29 cellular contexts compared by ENCODE assay signal in the genomic region with DNA sequence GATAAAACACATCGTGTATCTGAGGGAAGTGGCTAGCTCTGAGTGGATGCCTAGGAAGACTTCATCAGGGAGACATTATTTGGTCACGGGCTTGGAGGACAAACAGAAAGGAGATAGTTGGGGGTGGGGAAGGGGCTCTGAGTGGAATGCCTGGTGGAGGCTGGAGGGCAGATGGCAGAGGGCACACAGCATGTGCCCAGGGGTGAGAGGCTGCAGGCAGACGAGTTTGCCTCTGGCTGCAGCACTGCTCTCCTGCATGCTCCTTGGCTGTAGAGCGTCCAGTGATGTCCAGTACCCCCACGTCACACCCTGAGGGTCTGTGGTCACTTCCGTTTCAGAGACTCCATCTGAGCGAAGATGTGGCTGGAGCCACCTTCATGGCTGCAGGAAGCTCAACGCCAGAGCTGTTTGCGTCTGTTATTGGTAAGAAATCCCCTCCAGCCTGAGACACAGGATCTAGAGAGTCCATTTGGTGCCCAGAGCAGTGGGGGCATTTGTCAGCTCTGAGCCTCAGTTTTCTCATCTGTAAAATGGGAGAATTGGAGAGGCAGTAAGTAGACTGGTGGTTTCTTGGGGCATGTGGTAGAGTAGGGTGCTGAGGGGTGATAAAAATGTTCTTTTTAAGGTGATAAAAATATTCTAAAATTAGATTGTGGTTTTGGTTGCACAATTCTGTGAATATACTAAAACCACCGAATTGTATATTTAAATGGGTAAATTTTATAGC.
DNase-seq lines count a peak whose midpoint lies in the region; ATAC-seq and TF ChIP-seq lines count a peak whose summit lies in the region.
"Had no signal": no experiment of that assay in that cellular context is flagged by ENCODE, and none has a peak within 500 bp of the region (broad histone marks: within the 10 kb centered on the region; RNA-seq: fewer than 3 reads in every experiment).

No MANE protein-coding gene starts in this region.

- H3K4me3 ChIP-seq in CD8-positive, alpha-beta memory T cell (ENCODE audit: low read length) = no peak overlapping the region
- no peak overlapping the region for H3K4me3 ChIP-seq in tibial artery
- H3K4me3 ChIP-seq: cardiac muscle cell, colonic mucosa, HAP-1, right atrium auricular region, SJCRH30, spleen had no signal

- H3K4me1 Mint-ChIP-seq in CD8-positive, alpha-beta memory T cell = peaks cover 19 to 33% (median 20%) of the 10 kb centered on the region in 3 donors
- peaks cover 38% of the 10 kb centered on the region for H3K4me1 Mint-ChIP-seq in activated CD8-positive, alpha-beta T cell treated with anti-CD3 and anti-CD28 coated beads for 36 hours (ENCODE audit: low read depth)
- H3K4me1 Mint-ChIP-seq in natural killer cell treated with Interleukin-12 subunit alpha and Interleukin-12 subunit beta and Interleukin-15 and Interleukin-18, amount 100 ng/mL, for 72 hours (ENCODE audit: low read depth in 2 of 2) = peaks cover 32 to 40% of the 10 kb centered on the region in 2 donors

- no peaks in the 10 kb centered on the region for H3K9me3 ChIP-seq in CD8-positive, alpha-beta memory T cell (ENCODE audit: low read length)
- H3K9me3 ChIP-seq in tibial artery = no peaks in the 10 kb centered on the region
- H3K9me3 ChIP-seq: BE2C, colonic mucosa, HAP-1, SJCRH30 had no signal

- no peak for DNase-seq in CD8-positive, alpha-beta memory T cell
- DNase-seq in MV-4-11 (lab: John Stamatoyannopoulos, UW) (peak; percentile 47), head of caudate nucleus (no peak), tibial artery (no peak), NCI-H1694 (lab: John Stamatoyannopoulos, UW) (no peak)
- no peak for DNase-seq in activated CD8-positive, alpha-beta T cell treated with anti-CD3 and anti-CD28 coated beads for 36 hours
- DNase-seq in natural killer cell treated with Interleukin-12 subunit alpha and Interleukin-12 subunit beta and Interleukin-15 and Interleukin-18, amount 100 ng/mL, for 72 hours (ENCODE audit: low spot score) = no peak
- DNase-seq: activated CD4-positive, alpha-beta T cell treated with anti-CD3 and anti-CD28 coated beads, Interleukin-2, amount 10 ng/mL, durations not matched to agents 7 days and 5 days; activated CD8-positive, alpha-beta memory T cell treated with anti-CD3 and anti-CD28 coated beads, Interleukin-2, amount 10 ng/mL, durations not matched to agents 7 days and 5 days; activated gamma-delta T cell treated with Interleukin-2 at 50 U/mL for 16 hours; activated naive CD8-positive, alpha-beta T cell treated with anti-CD3 and anti-CD28 coated beads, Interleukin-2, amount 10 ng/mL, durations not matched to agents 7 days and 5 days; activated T-cell treated with anti-CD3 and anti-CD28 coated beads, Interleukin-2, amount 50 U/mL, for 48 hours; BE2C; colonic mucosa; effector CD4-positive, alpha-beta T cell; hypothalamus; mammary epithelial cell; NCI-H1105; NCI-H226; RPMI8226; SJCRH30; spleen; stimulated activated CD4-positive, alpha-beta T cell treated with anti-CD3 and anti-CD28 coated beads, Interleukin-2, amount 100 ng/mL, for 48 hours had no signal

- CTCF ChIA-PET in CD8-positive, alpha-beta memory T cell (lab: Charles Lee) = no interaction called here
- CTCF ChIA-PET in activated CD8-positive, alpha-beta T cell treated with anti-CD3 and anti-CD28 coated beads for 36 hours (lab: Charles Lee) = no interaction called here

- POLR2A ChIA-PET in CD8-positive, alpha-beta memory T cell (lab: Charles Lee) = no interaction called here
- POLR2A ChIA-PET in activated CD8-positive, alpha-beta T cell treated with anti-CD3 and anti-CD28 coated beads for 36 hours (lab: Charles Lee) = interaction anchor here (0.7 kb wide), 1 partner anchor 37 kb away, joined by 3 read pairs; no protein-coding TSS in a partner anchor

- no peak for ATAC-seq in activated CD8-positive, alpha-beta T cell treated with anti-CD3 and anti-CD28 coated beads for 36 hours
- peak; percentile 59 to 67 for ATAC-seq in natural killer cell treated with Interleukin-12 subunit alpha and Interleukin-12 subunit beta and Interleukin-15 and Interleukin-18, amount 100 ng/mL, for 72 hours
- no peak for ATAC-seq in GM19351 (IDR thresholded peaks at IDR 0.05; ENCODE audit: unreplicated experiment)
- ATAC-seq: activated CD8-positive, alpha-beta memory T cell treated with anti-CD3 and anti-CD28 coated beads, Interleukin-2, amount 10 ng/mL, durations not matched to agents 7 days and 5 days had no signal

- H3K27me3 ChIP-seq in CD8-positive, alpha-beta memory T cell (ENCODE audit: insufficient read depth, low read length, poor library complexity, severe bottlenecking) = no peaks in the 10 kb centered on the region
- no peaks in the 10 kb centered on the region for H3K27me3 ChIP-seq in tibial artery
- H3K27me3 ChIP-seq: BE2C, cardiac muscle cell, colonic mucosa, right atrium auricular region, SJCRH30 had no signal

- H3K36me3 Mint-ChIP-seq in CD8-positive, alpha-beta memory T cell = peaks cover 0 to 3% (median 0%) of the 10 kb centered on the region in 3 donors
- H3K36me3 Mint-ChIP-seq in activated CD8-positive, alpha-beta T cell treated with anti-CD3 and anti-CD28 coated beads for 36 hours (ENCODE audit: low read depth) = no peaks in the 10 kb centered on the region
- no peaks in the 10 kb centered on the region for H3K36me3 Mint-ChIP-seq in natural killer cell treated with Interleukin-12 subunit alpha and Interleukin-12 subunit beta and Interleukin-15 and Interleukin-18, amount 100 ng/mL, for 72 hours
- H3K36me3 Mint-ChIP-seq: activated CD8-positive, alpha-beta memory T cell treated with anti-CD3 and anti-CD28 coated beads, Interleukin-2, amount 10 ng/mL, durations not matched to agents 7 days and 5 days; activated naive CD8-positive, alpha-beta T cell treated with anti-CD3 and anti-CD28 coated beads, Interleukin-2, amount 10 ng/mL, durations not matched to agents 7 days and 5 days; type B pancreatic cell had no signal

- peaks cover 0 to 2% (median 0%) of the 10 kb centered on the region in 5 donors for H3K9me3 Mint-ChIP-seq in CD8-positive, alpha-beta memory T cell
- H3K9me3 Mint-ChIP-seq in activated CD8-positive, alpha-beta T cell treated with anti-CD3 and anti-CD28 coated beads for 36 hours = no peaks in the 10 kb centered on the region
- no peaks in the 10 kb centered on the region for H3K9me3 Mint-ChIP-seq in natural killer cell treated with Interleukin-12 subunit alpha and Interleukin-12 subunit beta and Interleukin-15 and Interleukin-18, amount 100 ng/mL, for 72 hours
- H3K9me3 Mint-ChIP-seq: activated CD4-positive, alpha-beta T cell treated with anti-CD3 and anti-CD28 coated beads, Interleukin-2, amount 10 ng/mL, durations not matched to agents 7 days and 5 days had no signal

- no peak for TF ChIP-seq CTCF in activated CD8-positive, alpha-beta T cell treated with anti-CD3 and anti-CD28 coated beads for 36 hours (IDR thresholded peaks at IDR 0.05)
- no peak for TF ChIP-seq CTCF in tibial artery (IDR thresholded peaks at IDR 0.05)

- intact Hi-C loops in activated CD8-positive, alpha-beta T cell treated with anti-CD3 and anti-CD28 coated beads for 36 hours (cut with micrococcal nuclease) = no loop called here
- intact Hi-C loops in head of caudate nucleus (cut with DNase I) (no loop called here), tibial artery (cut with DNase I; ENCODE audit: low total_unique reads) (no loop called here)

- H3K4me1 ChIP-seq in CD8-positive, alpha-beta memory T cell (ENCODE audit: insufficient read depth, low read length) = peaks cover 12% of the 10 kb centered on the region
- H3K4me1 ChIP-seq in tibial artery = no peaks in the 10 kb centered on the region
- H3K4me1 ChIP-seq: BE2C, colonic mucosa, HAP-1, SJCRH30 had no signal

- H3K36me3 ChIP-seq in CD8-positive, alpha-beta memory T cell (ENCODE audit: insufficient read depth, low read length) = no peaks in the 10 kb centered on the region
- H3K36me3 ChIP-seq in tibial artery = no peaks in the 10 kb centered on the region
- H3K36me3 ChIP-seq: BE2C, cardiac muscle cell, colonic mucosa, HAP-1, right atrium auricular region, SJCRH30, spleen had no signal

- no peak overlapping the region for H3K27ac ChIP-seq in CD8-positive, alpha-beta memory T cell (ENCODE audit: low read depth, low read length)
- H3K27ac ChIP-seq in tibial artery = no peak overlapping the region
- H3K27ac ChIP-seq: cardiac muscle cell, colonic mucosa, epithelial cell of prostate, right atrium auricular region, SJCRH30, spleen had no signal

- peak overlapping the region in 3 of 8 donors; percentile 45 to 82 (median 56) for H3K27ac Mint-ChIP-seq in CD8-positive, alpha-beta memory T cell
- peak overlapping the region; percentile 18 for H3K27ac Mint-ChIP-seq in activated CD8-positive, alpha-beta T cell treated with anti-CD3 and anti-CD28 coated beads for 36 hours
- peak overlapping the region; percentile 41 to 74 for H3K27ac Mint-ChIP-seq in natural killer cell treated with Interleukin-12 subunit alpha and Interleukin-12 subunit beta and Interleukin-15 and Interleukin-18, amount 100 ng/mL, for 72 hours
- H3K27ac Mint-ChIP-seq: activated CD4-positive, alpha-beta T cell treated with anti-CD3 and anti-CD28 coated beads, Interleukin-2, amount 10 ng/mL, durations not matched to agents 7 days and 5 days; activated CD8-positive, alpha-beta memory T cell treated with anti-CD3 and anti-CD28 coated beads, Interleukin-2, amount 10 ng/mL, durations not matched to agents 7 days and 5 days; activated naive CD8-positive, alpha-beta T cell treated with anti-CD3 and anti-CD28 coated beads, Interleukin-2, amount 10 ng/mL, durations not matched to agents 7 days and 5 days; type B pancreatic cell had no signal

- H3K27me3 Mint-ChIP-seq in CD8-positive, alpha-beta memory T cell = peaks cover 0 to 1% of the 10 kb centered on the region in 2 donors
- H3K27me3 Mint-ChIP-seq in activated CD8-positive, alpha-beta T cell treated with anti-CD3 and anti-CD28 coated beads for 36 hours = no peaks in the 10 kb centered on the region
- peaks cover 0 to 7% of the 10 kb centered on the region in 2 donors for H3K27me3 Mint-ChIP-seq in natural killer cell treated with Interleukin-12 subunit alpha and Interleukin-12 subunit beta and Interleukin-15 and Interleukin-18, amount 100 ng/mL, for 72 hours
- H3K27me3 Mint-ChIP-seq: activated CD8-positive, alpha-beta memory T cell treated with anti-CD3 and anti-CD28 coated beads, Interleukin-2, amount 10 ng/mL, durations not matched to agents 7 days and 5 days had no signal

- H3K4me3 Mint-ChIP-seq in CD8-positive, alpha-beta memory T cell = peak overlapping the region in 6 of 7 donors; percentile 29 to 79 (median 44)
- no peak overlapping the region for H3K4me3 Mint-ChIP-seq in activated CD8-positive, alpha-beta T cell treated with anti-CD3 and anti-CD28 coated beads for 36 hours
- H3K4me3 Mint-ChIP-seq in natural killer cell treated with Interleukin-12 subunit alpha and Interleukin-12 subunit beta and Interleukin-15 and Interleukin-18, amount 100 ng/mL, for 72 hours = peak overlapping the region; percentile 68
- H3K4me3 Mint-ChIP-seq: activated CD4-positive, alpha-beta T cell treated with anti-CD3 and anti-CD28 coated beads, Interleukin-2, amount 10 ng/mL, durations not matched to agents 7 days and 5 days; activated CD8-positive, alpha-beta memory T cell treated with anti-CD3 and anti-CD28 coated beads, Interleukin-2, amount 10 ng/mL, durations not matched to agents 7 days and 5 days; activated naive CD8-positive, alpha-beta T cell treated with anti-CD3 and anti-CD28 coated beads, Interleukin-2, amount 10 ng/mL, durations not matched to agents 7 days and 5 days; type B pancreatic cell had no signal

Comparison
In these comparisons a context has a peak if more than half of its experiments do, and no peak if none do; other contexts are left out.
1. ATAC-seq: peak in natural killer cell treated with Interleukin-12 subunit alpha and Interleukin-12 subunit beta and Interleukin-15 and Interleukin-18, amount 100 ng/mL, for 72 hours (2 of 2); none in activated CD8-positive, alpha-beta T cell treated with anti-CD3 and anti-CD28 coated beads for 36 hours (single experiment) and GM19351 (single experiment).